ENCODE assay signal across 26 cellular contexts in the genomic region with DNA sequence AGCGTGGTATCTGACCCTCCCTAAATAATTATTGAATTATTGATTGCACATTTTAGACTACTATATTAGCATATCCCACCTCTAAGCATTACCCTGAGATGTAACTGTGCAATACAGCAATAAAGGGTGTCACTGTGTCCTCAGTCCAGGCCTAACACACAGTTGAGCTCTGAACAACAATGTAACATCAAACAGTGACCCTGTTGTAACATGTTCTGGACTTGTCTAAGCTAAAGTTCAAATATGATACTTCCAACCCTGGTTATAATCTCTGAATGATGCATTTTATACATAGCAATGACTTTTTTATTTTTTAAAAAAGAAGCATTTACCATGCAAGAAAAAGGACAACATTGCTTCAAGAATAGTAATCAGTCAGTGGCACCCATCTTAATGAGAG.
"Had no signal": no experiment of that assay in that cellular context is flagged by ENCODE, and none has a peak within 500 bp of the region (broad histone marks: within the 10 kb centered on the region; RNA-seq: fewer than 3 reads in every experiment).

No MANE protein-coding gene starts in this region.

- H3K27ac ChIP-seq: left ventricle myocardium inferior, pancreas, prostate gland, skin epidermis, stomach, testis, thyroid gland, transverse colon, upper lobe of left lung, vagina had no signal

- FAIRE-seq: pancreas had no signal

- H3K4me3 ChIP-seq: left ventricle myocardium inferior, lung, mucosa of descending colon, pancreas, prostate gland, skin epidermis, stomach, testis, thyroid gland, transverse colon, upper lobe of left lung, vagina had no signal

- H3K4me1 ChIP-seq: left ventricle myocardium inferior, pancreas, prostate gland, stomach, testis, thyroid gland, transverse colon, upper lobe of left lung, vagina had no signal

- ATAC-seq: mucosa of descending colon; naive thymus-derived CD4-positive, alpha-beta T cell; natural killer cell treated with Interleukin-12 subunit alpha and Interleukin-12 subunit beta and Interleukin-15 and Interleukin-18, amount 100 ng/mL, for 72 hours; pancreas; right cardiac atrium; sciatic nerve; stimulated activated naive B cell treated with anti-CD40 and anti-IgM and Interleukin-4, amounts not matched to agents 10 μg/mL and 1 μg/mL and 100 μg/mL, for 72 hours; stimulated activated naive CD8-positive, alpha-beta T cell treated with anti-CD3 and anti-CD28 coated beads, Interleukin-15, Interleukin-2, amounts not matched to agents 100 U/mL and 50 U/mL, for 24 hours had no signal

- DNase-seq: islet precursor cell; left ventricle myocardium inferior; midbrain; mucosa of descending colon; naive thymus-derived CD4-positive, alpha-beta T cell; pancreas; posterior cingulate gyrus; retina; right cardiac atrium; stimulated activated CD4-positive, alpha-beta T cell treated with anti-CD3 and anti-CD28 coated beads, Interleukin-12 subunit alpha, Interleukin-12 subunit beta, amount 100 ng/mL, for 4 hours; stimulated activated CD4-positive, alpha-beta T cell treated with anti-CD3 and anti-CD28 coated beads, Interleukin-15, amount 100 ng/mL, for 24 hours; stimulated activated CD4-positive, alpha-beta T cell treated with anti-CD3 and anti-CD28 coated beads, Interleukin-2, amount 100 ng/mL, for 24 hours; stimulated activated CD4-positive, alpha-beta T cell treated with anti-CD3 and anti-CD28 coated beads, Interleukin-4, amount 100 ng/mL, for 1 hour; stimulated activated naive B cell treated with anti-CD40 and anti-IgM and Interleukin-4, amounts not matched to agents 10 μg/mL and 1 μg/mL and 100 μg/mL, for 72 hours; stimulated activated naive CD8-positive, alpha-beta T cell treated with anti-CD3 and anti-CD28 coated beads, Interleukin-15, Interleukin-2, amounts not matched to agents 100 U/mL and 50 U/mL, for 24 hours; stomach; testis; thyroid gland; transverse colon; upper lobe of left lung had no signal

- H3K9me3 ChIP-seq: left ventricle myocardium inferior, mucosa of descending colon, pancreas, prostate gland, testis, thyroid gland, transverse colon, upper lobe of left lung, vagina had no signal

- H3K27me3 ChIP-seq: pancreas, stomach, testis, thyroid gland, transverse colon, upper lobe of left lung, vagina had no signal

- H3K36me3 ChIP-seq: left ventricle myocardium inferior, pancreas, prostate gland, stomach, thyroid gland, transverse colon, upper lobe of left lung, vagina had no signal
